ENCODE assay signal across 24 cellular contexts in the genomic region with DNA sequence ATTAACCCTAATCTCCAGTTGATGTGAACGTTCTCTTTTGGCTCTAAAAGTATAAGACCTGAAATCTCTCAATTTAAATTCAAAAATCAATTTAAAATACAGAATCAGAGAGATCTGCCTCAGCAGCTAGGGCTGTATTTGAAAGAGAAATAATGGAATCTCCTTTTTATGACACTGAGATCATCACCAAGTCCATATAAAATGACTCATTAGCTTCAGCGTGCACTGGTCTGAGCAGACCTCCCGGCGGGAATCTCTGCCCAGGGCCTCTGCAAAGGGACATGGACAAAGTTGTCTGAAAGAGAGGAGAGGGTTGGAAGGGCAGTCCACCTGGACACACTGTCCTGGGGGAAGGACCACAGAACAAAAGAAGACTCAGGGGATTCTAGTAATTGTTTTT.
"Had no signal": no experiment of that assay in that cellular context is flagged by ENCODE, and none has a peak within 500 bp of the region (broad histone marks: within the 10 kb centered on the region; RNA-seq: fewer than 3 reads in every experiment).

No MANE protein-coding gene starts in this region.

- H3K4me3 ChIP-seq: heart left ventricle, neural progenitor cell, skin epidermis, stomach, thoracic aorta, transverse colon, vagina had no signal

- H3K27me3 ChIP-seq: heart left ventricle, neural progenitor cell, stomach, transverse colon, vagina had no signal

- FAIRE-seq: endometrium, frontal cortex, islet of Langerhans had no signal

- H3K27ac ChIP-seq: heart left ventricle, neural progenitor cell, parathyroid adenoma, skin epidermis, stomach, thoracic aorta, transverse colon, vagina had no signal

- H3K4me1 ChIP-seq: heart left ventricle, neural progenitor cell, parathyroid adenoma, stomach, transverse colon, vagina had no signal

- H3K36me3 ChIP-seq: heart left ventricle, neural progenitor cell, stomach, thoracic aorta, transverse colon, vagina had no signal

- ATAC-seq: esophagus mucosa; heart left ventricle; left lobe of liver; natural killer cell treated with Interleukin-12 subunit alpha and Interleukin-12 subunit beta and Interleukin-15 and Interleukin-18, amount 100 ng/mL, for 72 hours; sciatic nerve had no signal

- H3K9me3 ChIP-seq: stomach, thoracic aorta, transverse colon, vagina had no signal

- H3K4me2 ChIP-seq: neural progenitor cell had no signal

- H2AFZ ChIP-seq: neural progenitor cell, parathyroid adenoma had no signal

- H3K9ac ChIP-seq: neural progenitor cell, parathyroid adenoma had no signal

- DNase-seq: effector memory CD4-positive, alpha-beta T cell; heart left ventricle; hypothalamus; kidney glomerular epithelial cell; mammary epithelial cell; occipital lobe; stimulated activated CD4-positive, alpha-beta T cell treated with anti-CD3 and anti-CD28 coated beads, Interleukin-2, amount 100 ng/mL, for 24 hours; stimulated activated CD4-positive, alpha-beta T cell treated with anti-CD3 and anti-CD28 coated beads, Interleukin-4, amount 100 ng/mL, for 4 hours; stimulated activated naive CD4-positive, alpha-beta T cell; stomach; substantia nigra; transverse colon had no signal
